Comparison of ENCODE assay signal across 16 cellular contexts in the genomic region with DNA sequence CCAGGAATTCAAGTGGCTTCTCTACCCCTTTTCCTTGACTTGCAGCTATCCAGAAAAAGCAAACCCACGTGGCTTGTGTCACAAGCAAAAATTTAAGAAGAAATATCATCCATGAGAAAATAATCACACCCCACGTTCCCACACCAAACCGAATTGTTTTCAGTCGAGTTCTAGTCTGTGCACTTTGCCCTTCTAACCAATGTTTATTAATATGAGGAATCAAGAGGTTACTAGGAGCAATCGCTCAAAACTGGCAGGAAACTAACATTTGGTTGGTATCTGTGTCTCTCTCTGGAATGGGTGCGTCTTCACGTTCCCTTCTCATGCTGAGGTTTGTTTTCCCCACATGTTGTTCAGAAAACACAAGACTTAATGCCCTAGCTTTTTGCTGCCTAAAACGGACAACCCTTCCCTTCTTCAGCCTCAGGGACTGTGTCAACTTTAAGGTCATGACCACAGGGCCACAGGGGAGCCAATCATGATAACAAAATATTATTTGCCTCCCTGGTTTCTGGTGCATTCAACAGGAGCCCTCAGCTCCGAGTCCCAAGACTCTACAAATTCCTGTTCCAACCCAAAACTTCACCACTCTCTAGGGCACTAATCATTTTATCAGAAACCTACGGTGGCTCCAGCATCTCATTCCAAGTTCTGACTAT.
"Had no signal": no experiment of that assay in that cellular context is flagged by ENCODE, and none has a peak within 500 bp of the region (broad histone marks: within the 10 kb centered on the region; RNA-seq: fewer than 3 reads in every experiment).

No MANE protein-coding gene starts in this region.

- H3K27me3 Mint-ChIP-seq: activated CD4-positive, alpha-beta memory T cell treated with anti-CD3 and anti-CD28 coated beads for 36 hours had no signal

- H3K9me3 ChIP-seq: SJCRH30, uterus had no signal

- H3K9ac ChIP-seq: parathyroid adenoma had no signal

- H3K4me3 ChIP-seq: SJCRH30, uterus had no signal

- H3K4me1 Mint-ChIP-seq: immature natural killer cell had no signal

- H3K36me3 Mint-ChIP-seq: activated CD4-positive, alpha-beta memory T cell treated with anti-CD3 and anti-CD28 coated beads for 36 hours; immature natural killer cell had no signal

- ATAC-seq: activated CD4-positive, CD25-positive, alpha-beta regulatory T cell treated with anti-CD3 and anti-CD28 coated beads, Interleukin-2, amount 50 U/mL, for 24 hours; activated naive CD4-positive, alpha-beta T cell treated with anti-CD3 and anti-CD28 coated beads, Interleukin-2, amount 50 U/mL, for 72 hours; activated T-cell treated with anti-CD3 and anti-CD28 coated beads, Interleukin-2, amount 50 U/mL, for 4 hours had no signal

- H3K9me3 Mint-ChIP-seq: activated CD4-positive, alpha-beta memory T cell treated with anti-CD3 and anti-CD28 coated beads for 36 hours; activated T-cell treated with anti-CD3 and anti-CD28 coated beads, Interleukin-2, amount 50 U/mL, for 4 hours had no signal

- DNase-seq: activated CD4-positive, alpha-beta memory T cell treated with anti-CD3 and anti-CD28 coated beads for 36 hours; activated effector memory CD4-positive, alpha-beta T cell treated with anti-CD3 and anti-CD28 coated beads, Interleukin-2, amount 50 U/mL, for 16 hours; activated T-cell treated with anti-CD3 and anti-CD28 coated beads, Interleukin-2, amount 50 U/mL, for 4 hours; amygdala; immature natural killer cell; left cardiac atrium; mesendoderm; SJCRH30; stimulated activated CD4-positive, alpha-beta T cell treated with anti-CD3 and anti-CD28 coated beads, Interleukin-1b, Interleukin-23, amount 100 ng/mL, for 48 hours; stimulated activated naive CD4-positive, alpha-beta T cell; uterus had no signal

- H3K4me1 ChIP-seq: parathyroid adenoma, SJCRH30, uterus had no signal

- H3K4me3 Mint-ChIP-seq: activated CD4-positive, alpha-beta memory T cell treated with anti-CD3 and anti-CD28 coated beads for 36 hours; activated T-cell treated with anti-CD3 and anti-CD28 coated beads, Interleukin-2, amount 50 U/mL, for 4 hours; immature natural killer cell had no signal

- H3K27ac ChIP-seq: parathyroid adenoma, SJCRH30, uterus had no signal

- H3K27ac Mint-ChIP-seq: activated CD4-positive, alpha-beta memory T cell treated with anti-CD3 and anti-CD28 coated beads for 36 hours; activated naive CD4-positive, alpha-beta T cell treated with anti-CD3 and anti-CD28 coated beads, Interleukin-2, amount 50 U/mL, for 72 hours; immature natural killer cell had no signal

- H3K36me3 ChIP-seq: SJCRH30, uterus had no signal

- FAIRE-seq: bronchial epithelial cell, colon had no signal

- H3K79me2 ChIP-seq: parathyroid adenoma had no signal

- H3K27me3 ChIP-seq: SJCRH30, uterus had no signal

- H2AFZ ChIP-seq: parathyroid adenoma had no signal
